ENCODE assay signal across 7 cellular contexts in genomic region chr14:39376671-39377403, GRCh38. TPM values are rescaled to one million over a fixed set of nuclear protein-coding genes. Genes with fewer than 3 reads are reported as not detected.
DNase-seq lines count a peak whose midpoint lies in the region; ATAC-seq and TF ChIP-seq lines count a peak whose summit lies in the region.

No MANE protein-coding gene starts in this region.

- 0 out of 2 replicates have a peak overlapping the region, but pooled peaks have one; percentile 16 for H2AFZ ChIP-seq in Karpas-422 (ENCODE audit: low read length)

- no peaks in the 10 kb centered on the region for H4K20me1 ChIP-seq in Karpas-422 (ENCODE audit: insufficient read depth, low read depth, low read length)

- no peak overlapping the region for H3K4me3 ChIP-seq in Karpas-422 (ENCODE audit: low read length)
- no peak overlapping the region for H3K4me3 ChIP-seq in tibial artery

- H3K27ac Mint-ChIP-seq in chondrocyte (ENCODE audit: unreplicated experiment), result peak overlapping the region; percentile 97

- H3K36me3 ChIP-seq in Karpas-422 (ENCODE audit: insufficient read depth, low read length) (no peaks in the 10 kb centered on the region), tibial artery (no peaks in the 10 kb centered on the region)

- H3K27ac ChIP-seq in Karpas-422 (ENCODE audit: low read length) (0 out of 2 replicates have a peak overlapping the region, but pooled peaks have one; percentile 0), tibial artery (peak overlapping the region; percentile 71 to 79)

- peak overlapping the region; percentile 43 for H3K4me3 Mint-ChIP-seq in chondrocyte (ENCODE audit: unreplicated experiment)

- ATAC-seq in HG03175 (IDR thresholded peaks at IDR 0.05; ENCODE audit: unreplicated experiment) (no peak), HG03432 (IDR thresholded peaks at IDR 0.05; ENCODE audit: unreplicated experiment) (no peak)

- H3K36me3 Mint-ChIP-seq in chondrocyte (ENCODE audit: low read depth), result no peaks in the 10 kb centered on the region

- H3K9me3 Mint-ChIP-seq in chondrocyte (ENCODE audit: low read depth), result no peaks in the 10 kb centered on the region

- intact Hi-C loops in tibial artery (cut with DNase I; ENCODE audit: low total_unique reads), result no loop called here

- DNase-seq in Karpas-422 (no peak), chondrocyte (ENCODE audit: low spot score) (no peak), lung microvascular endothelial cell (ENCODE audit: low read depth in 2 of 2) (peak; percentile 60 to 74), tibial artery (no peak)
- DNase-seq in stimulated activated naive CD4-positive, alpha-beta T cell treated with Interleukin-2 at 50 U/mL for 16 hours (lab: John Stamatoyannopoulos, UW), result no peak

- H3K27me3 Mint-ChIP-seq in chondrocyte (ENCODE audit: low read depth), result no peaks in the 10 kb centered on the region

- H3K9me3 ChIP-seq in Karpas-422 (ENCODE audit: low read length), result no peaks in the 10 kb centered on the region
- H3K9me3 ChIP-seq in tibial artery, result no peaks in the 10 kb centered on the region

- H3K79me2 ChIP-seq in Karpas-422 (ENCODE audit: low read length), result peaks cover 8% of the 10 kb centered on the region; the same call in 1 of the 2 replicates

- no peak overlapping the region for H3K9ac ChIP-seq in Karpas-422 (ENCODE audit: low read length)

- H3K4me2 ChIP-seq in Karpas-422 (ENCODE audit: low read depth, low read length, poor library complexity, severe bottlenecking), result no peak overlapping the region

- H3K9me2 ChIP-seq in Karpas-422 (replicated peaks; ENCODE audit: insufficient read depth, low read length), result no peaks in the 10 kb centered on the region

- H3K4me1 ChIP-seq in Karpas-422 (ENCODE audit: low read length) (peaks cover 15% of the 10 kb centered on the region), tibial artery (peaks cover 0 to 29% (median 9%) of the 10 kb centered on the region in 4 donors)

- H3K27me3 ChIP-seq in Karpas-422 (ENCODE audit: low read length) (no peaks in the 10 kb centered on the region), tibial artery (no peaks in the 10 kb centered on the region)

- TF ChIP-seq CTCF in chondrocyte (IDR thresholded peaks at IDR 0.05) (no peak), tibial artery (IDR thresholded peaks at IDR 0.05) (no peak)

- peaks cover 37% of the 10 kb centered on the region for H3K4me1 Mint-ChIP-seq in chondrocyte (ENCODE audit: low read depth)

RNA-seq across cellular contexts. Expression of gene FBXO33, which starts 55.4 kb away (rescaled TPM):
- 35.3 and 63.7 TPM in 2 replicates for total RNA-seq in Karpas-422 (2014; rRNA removed; shearing (Covaris generic); ENCODE audit: low replicate concordance)
- total RNA-seq in chondrocyte, result 7.8 to 11.1 TPM (median 9.2 TPM) in 3 replicates
- total RNA-seq in lung microvascular endothelial cell, result 11.8 and 18.7 TPM in 2 replicates

Comparison
In these comparisons a context has a peak if more than half of its experiments do, and no peak if none do; other contexts are left out.
1. DNase-seq: peak in lung microvascular endothelial cell (2 of 2); none in Karpas-422 (single experiment), chondrocyte (single experiment), tibial artery (0 of 2) and stimulated activated naive CD4-positive, alpha-beta T cell treated with Interleukin-2 at 50 U/mL for 16 hours (single experiment).